24 cellular contexts compared by ENCODE assay signal in genomic region chr6:11028959-11029358, GRCh38.
"Had no signal": no experiment of that assay in that cellular context is flagged by ENCODE, and none has a peak within 500 bp of the region (broad histone marks: within the 10 kb centered on the region; RNA-seq: fewer than 3 reads in every experiment).

No MANE protein-coding gene starts in this region.

- H3K79me2 ChIP-seq: parathyroid adenoma had no signal

- ATAC-seq: natural killer cell; psoas muscle; right cardiac atrium; right lobe of liver; stimulated activated effector memory CD8-positive, alpha-beta T cell treated with anti-CD3 and anti-CD28 coated beads, Interleukin-12 subunit alpha, Interleukin-12 subunit beta, amount 100 ng/mL, for 72 hours; stimulated activated naive B cell treated with anti-CD40 and anti-IgM and Interleukin-4, amounts not matched to agents 10 μg/mL and 1 μg/mL and 100 μg/mL, for 72 hours; upper lobe of right lung had no signal

- FAIRE-seq: small intestine had no signal

- H2AFZ ChIP-seq: neural progenitor cell, parathyroid adenoma had no signal

- H3K4me3 ChIP-seq: neural progenitor cell, ovary, psoas muscle, right lobe of liver, sigmoid colon, stomach, thoracic aorta, thyroid gland, tibial nerve, upper lobe of right lung, uterus had no signal

- H3K4me1 ChIP-seq: parathyroid adenoma, psoas muscle, right lobe of liver, sigmoid colon, stomach, thyroid gland, upper lobe of right lung, uterus had no signal

- H3K4me2 ChIP-seq: neural progenitor cell had no signal

- H3K9ac ChIP-seq: neural progenitor cell, parathyroid adenoma had no signal

- DNase-seq: natural killer cell; occipital lobe; ovary; posterior cingulate gyrus; psoas muscle; right cardiac atrium; right lobe of liver; sigmoid colon; small intestine; stimulated activated CD4-positive, alpha-beta T cell treated with anti-CD3 and anti-CD28 coated beads, Interleukin-15, amount 100 ng/mL, for 24 hours; stimulated activated CD4-positive, alpha-beta T cell treated with anti-CD3 and anti-CD28 coated beads, Interleukin-2, amount 100 ng/mL, for 24 hours; stimulated activated CD4-positive, alpha-beta T cell treated with anti-CD3 and anti-CD28 coated beads, Interleukin-2, amount 100 ng/mL, for 48 hours; stimulated activated CD4-positive, alpha-beta T cell treated with anti-CD3 and anti-CD28 coated beads, Interleukin-4, amount 100 ng/mL, for 24 hours; stimulated activated naive B cell treated with anti-CD40 and anti-IgM and Interleukin-4, amounts not matched to agents 10 μg/mL and 1 μg/mL and 100 μg/mL, for 72 hours; stimulated activated naive CD4-positive, alpha-beta T cell treated with Interleukin-2 at 50 U/mL for 16 hours; stomach; thyroid gland; upper lobe of right lung; uterus had no signal

- H3K36me3 ChIP-seq: neural progenitor cell, ovary, right lobe of liver, sigmoid colon, stomach, thoracic aorta, thyroid gland, tibial nerve, upper lobe of right lung, uterus had no signal

- H3K27ac ChIP-seq: neural progenitor cell, ovary, parathyroid adenoma, psoas muscle, right lobe of liver, sigmoid colon, stomach, thoracic aorta, thyroid gland, tibial nerve, upper lobe of right lung, uterus had no signal

- H3K9me3 ChIP-seq: ovary, psoas muscle, right lobe of liver, sigmoid colon, stomach, thoracic aorta, thyroid gland, tibial nerve, upper lobe of right lung, uterus had no signal

- H3K27me3 ChIP-seq: neural progenitor cell, ovary, right lobe of liver, thyroid gland, tibial nerve, upper lobe of right lung, uterus had no signal
